ENCODE assay signal across 6 cellular contexts in genomic region chr17:29623283-29623647, GRCh38. TPM values are rescaled to one million over a fixed set of nuclear protein-coding genes. Genes with fewer than 3 reads are reported as not detected.
A peak's percentile ranks its signal among the peaks of the same experiment; 100 is the strongest.
DNase-seq lines count a peak whose midpoint lies in the region; ATAC-seq, FAIRE-seq and TF ChIP-seq lines count a peak whose summit lies in the region.

No MANE protein-coding gene starts in this region.

- H3K4me1 ChIP-seq in IMR-90 (ENCODE audit: control insufficient read depth, insufficient read depth, low read length) (peaks cover 15% of the 10 kb centered on the region), GM23248 (ENCODE audit: insufficient read depth) (peaks cover 8% of the 10 kb centered on the region)

- H3K27me3 Mint-ChIP-seq in progenitor cell of endocrine pancreas: peaks cover 69% of the 10 kb centered on the region

- no peak overlapping the region for H4K5ac ChIP-seq in IMR-90 (ENCODE audit: low read depth, low read length)

- no peak for TF ChIP-seq POLR2A in IMR-90 (IDR thresholded peaks at IDR 0.05; ENCODE audit: low read depth, low read length)

- H3K9me3 ChIP-seq in IMR-90 (ENCODE audit: control insufficient read depth, insufficient read depth, low read length) (no peaks in the 10 kb centered on the region), GM23248 (ENCODE audit: low read depth) (no peaks in the 10 kb centered on the region)

- ATAC-seq in IMR-90 (ENCODE audit: low read depth) (no peak), HG03135 (IDR thresholded peaks at IDR 0.05; ENCODE audit: unreplicated experiment) (no peak)

- peaks cover 2% of the 10 kb centered on the region for H3K36me3 Mint-ChIP-seq in progenitor cell of endocrine pancreas (ENCODE audit: insufficient read depth)

- H3K4me2 ChIP-seq in IMR-90 (ENCODE audit: low read depth, low read length) (no peak overlapping the region; the same call in 1 of the 2 replicates), GM23248 (ENCODE audit: unreplicated experiment) (no peak overlapping the region)

- H3K27ac Mint-ChIP-seq in progenitor cell of endocrine pancreas: no peak overlapping the region

- no peak overlapping the region for H4K91ac ChIP-seq in IMR-90 (ENCODE audit: insufficient read depth, low read depth, low read length)

- H3K56ac ChIP-seq in IMR-90 (ENCODE audit: extremely low read depth, insufficient read depth, low read length): no peak overlapping the region

- no peak overlapping the region for H2BK20ac ChIP-seq in IMR-90 (ENCODE audit: low read depth, low read length)

- H4K20me1 ChIP-seq in IMR-90 (ENCODE audit: insufficient read depth, low read length) (peaks cover 4% of the 10 kb centered on the region; the same call in 1 of the 2 replicates), GM23248 (ENCODE audit: insufficient read depth) (no peaks in the 10 kb centered on the region)

- H3K79me2 ChIP-seq in GM23248 (ENCODE audit: insufficient read depth): no peaks in the 10 kb centered on the region

- H2AK9ac ChIP-seq in IMR-90 (replicated peaks; ENCODE audit: low read depth, low read length, poor library complexity): peak overlapping the region; percentile 75

- dilution Hi-C loops in IMR-90 (cut with HindIII; ENCODE audit: low sequenced_read_pairs, unreplicated experiment): no loop called here

- H3K9ac ChIP-seq in IMR-90 (ENCODE audit: low read depth, low read length) (no peak overlapping the region), GM23248 (no peak overlapping the region)

- H3K4ac ChIP-seq in IMR-90 (ENCODE audit: low read depth, low read length): no peak overlapping the region

- no peak overlapping the region for H2BK120ac ChIP-seq in IMR-90 (ENCODE audit: low read depth, low read length)

- peaks cover 24% of the 10 kb centered on the region for H3K9me1 ChIP-seq in IMR-90 (ENCODE audit: insufficient read depth, low read length)

- peaks cover 15% of the 10 kb centered on the region for H3F3A ChIP-seq in GM23248 (ENCODE audit: insufficient read depth)

- POLR2A ChIA-PET in IMR-90 (lab: Charles Lee; ENCODE audit: unreplicated experiment): no interaction called here

- H2BK15ac ChIP-seq in IMR-90 (ENCODE audit: low read depth, low read length): no peak overlapping the region

- intact Hi-C loops in IMR-90 (cut with micrococcal nuclease): no loop called here

- no peak overlapping the region for H2BK5ac ChIP-seq in IMR-90 (ENCODE audit: low read depth, low read length, poor library complexity, severe bottlenecking)

- H3K27ac ChIP-seq in IMR-90 (ENCODE audit: insufficient read depth, low read length): no peak overlapping the region
- H3K27ac ChIP-seq in GM23248: no peak overlapping the region

- H4K8ac ChIP-seq in IMR-90 (ENCODE audit: low read depth in 2 of 2, low read length in 2 of 2): no peak overlapping the region

- H2AK5ac ChIP-seq in IMR-90 (ENCODE audit: low read depth, low read length): no peak overlapping the region

- in situ Hi-C loops in IMR-90 (cut with MboI; ENCODE audit: low sequenced_read_pairs) (no loop called here), GM23248 (cut with MboI) (no loop called here)

- H3K79me1 ChIP-seq in IMR-90 (ENCODE audit: low read depth in 1 of 2, low read length in 2 of 2): peaks cover 0 to 22% of the 10 kb centered on the region in 2 experiments; a peak in 1 of 4 replicates

- H3K4me3 Mint-ChIP-seq in progenitor cell of endocrine pancreas (ENCODE audit: low read depth): peak overlapping the region; percentile 68

- TF ChIP-seq RAD21 in IMR-90 (IDR thresholded peaks at IDR 0.05; ENCODE audit: low read length): no peak

- H3K9me2 ChIP-seq in GM23248 (ENCODE audit: insufficient read depth): no peaks in the 10 kb centered on the region

- DNase-seq in IMR-90: no peak
- DNase-seq in bronchial epithelial cell (ENCODE audit: low read depth): no peak
- DNase-seq in progenitor cell of endocrine pancreas (ENCODE audit: low spot score, unreplicated experiment): no peak
- no peak for DNase-seq in AG08396 (ENCODE audit: low spot score)
- no peak for DNase-seq in GM23248

- no peak overlapping the region for H3K4me3 ChIP-seq in IMR-90 (ENCODE audit: insufficient read depth, low read depth, low read length)
- H3K4me3 ChIP-seq in bronchial epithelial cell (ENCODE audit: low read depth, low read length): no peak overlapping the region
- no peak overlapping the region for H3K4me3 ChIP-seq in GM23248

- FAIRE-seq in bronchial epithelial cell (lab: Jason Lieb, UNC): peak; percentile 18

- H2AFZ ChIP-seq in IMR-90 (replicated peaks; ENCODE audit: low read length, poor library complexity) (peak overlapping the region; percentile 96), GM23248 (no peak overlapping the region)

- H3K27me3 ChIP-seq in IMR-90 (ENCODE audit: control insufficient read depth, insufficient read depth, low read length) (no peaks in the 10 kb centered on the region), bronchial epithelial cell (ENCODE audit: control insufficient read depth, insufficient read depth, low read length) (no peaks in the 10 kb centered on the region), GM23248 (replicated peaks; ENCODE audit: insufficient read depth) (no peaks in the 10 kb centered on the region)

- no peak overlapping the region for H3K18ac ChIP-seq in IMR-90 (ENCODE audit: low read depth, low read length)

- no peak for TF ChIP-seq CTCF in IMR-90 (conservative IDR thresholded peaks at IDR 0.05; ENCODE audit: low read depth, low read length)
- TF ChIP-seq CTCF in bronchial epithelial cell (IDR thresholded peaks at IDR 0.05; ENCODE audit: insufficient read depth, low read length, severe bottlenecking): no peak
- no peak for TF ChIP-seq CTCF in progenitor cell of endocrine pancreas (IDR thresholded peaks at IDR 0.05; ENCODE audit: unreplicated experiment)

- H3K23ac ChIP-seq in IMR-90 (ENCODE audit: low read depth, low read length): no peak overlapping the region

- CTCF ChIA-PET in IMR-90 (lab: Yijun Ruan, JAX): interaction anchor here (1.1 kb wide), 1 partner anchor 156 kb away, joined by 3 read pairs; no protein-coding TSS in a partner anchor

- H3K14ac ChIP-seq in IMR-90 (replicated peaks; ENCODE audit: low read depth, low read length): no peak overlapping the region

- BruUV-seq in IMR-90 (replicated peaks; lab: Mats Ljungman, UMichigan): no TSS peak

- H3K4me1 Mint-ChIP-seq in progenitor cell of endocrine pancreas (ENCODE audit: low read depth): no peaks in the 10 kb centered on the region

- H3K36me3 ChIP-seq in IMR-90 (ENCODE audit: control insufficient read depth, insufficient read depth, low read length): peaks cover 2% of the 10 kb centered on the region; the same call in 1 of the 2 replicates
- no peaks in the 10 kb centered on the region for H3K36me3 ChIP-seq in bronchial epithelial cell (ENCODE audit: control insufficient read depth, insufficient read depth, low read length)
- no peaks in the 10 kb centered on the region for H3K36me3 ChIP-seq in GM23248 (ENCODE audit: low read depth)

- WGBS in IMR-90 (ENCODE audit: extremely low coverage in 2 of 2, insufficient read length in 1 of 2), 2 experiments: 20% methylated on average over 1 of the region's 4 CpGs; no CpG with 5 or more reads in 1 of the 2 experiments
- 50 to 61% methylated on average over 3 to 4 of the region's 4 CpGs for WGBS in GM23248 (ENCODE audit: low coverage in 1 of 2, low lambda C conversion rate in 2 of 2, missing lambda C conversion rate in 2 of 2), 2 experiments

- no peaks in the 10 kb centered on the region for H3K9me3 Mint-ChIP-seq in progenitor cell of endocrine pancreas (ENCODE audit: low read depth)

RNA-seq across cellular contexts. Expression of gene CORO6, which starts 0.6 kb away (rescaled TPM):
- total RNA-seq in IMR-90 (2012; rRNA removed) (2.8 and 3.4 TPM in 2 replicates), bronchial epithelial cell (0.79 and 1.0 TPM in 2 replicates), progenitor cell of endocrine pancreas (0.27 TPM in 1 of 2 replicates, not detected in the other)
- polyA plus RNA-seq in IMR-90 (2012; rRNA removed) (7.6 and 7.8 TPM in 2 replicates), GM23248 (2016; fragmentation: Nextera tagmentation; extraction: Ambion mirVana) (3.7 and 4.0 TPM in 2 replicates)
- polyA plus RNA-seq in IMR-90 (2012; cell fraction: cytosol; rRNA removed): 1.4 and 2.8 TPM in 2 replicates
- 139 and 203 TPM in 2 replicates for polyA plus RNA-seq in IMR-90 (2012; cell fraction: nucleus; rRNA removed; ENCODE audit: low replicate concordance)
- 4.2 and 6.5 TPM in 2 replicates for total RNA-seq in GM23248 (2014; rRNA removed; shearing (Covaris generic))

RNA-seq across cellular contexts. Expression of gene ANKRD13B, which starts 30.3 kb away (rescaled TPM):
- 0.90 and 1.1 TPM in 2 replicates for total RNA-seq in IMR-90 (2012; rRNA removed)
- 4.0 and 5.2 TPM in 2 replicates for polyA plus RNA-seq in IMR-90 (2012; rRNA removed)
- polyA plus RNA-seq in IMR-90 (2012; cell fraction: cytosol; rRNA removed): 1.9 and 4.4 TPM in 2 replicates
- polyA plus RNA-seq in IMR-90 (2012; cell fraction: nucleus; rRNA removed; ENCODE audit: low replicate concordance): 27.5 and 68.3 TPM in 2 replicates
- 2.0 and 2.4 TPM in 2 replicates for total RNA-seq in bronchial epithelial cell
- 22.8 and 27.5 TPM in 2 replicates for total RNA-seq in progenitor cell of endocrine pancreas
- 9.4 and 26.8 TPM in 2 replicates for total RNA-seq in GM23248 (2014; rRNA removed; shearing (Covaris generic))
- polyA plus RNA-seq in GM23248 (2016; fragmentation: Nextera tagmentation; extraction: Ambion mirVana): 1.3 and 1.7 TPM in 2 replicates

RNA-seq across cellular contexts. Expression of gene GIT1, which starts 33.8 kb away (rescaled TPM):
- total RNA-seq in IMR-90 (2012; rRNA removed) (13.3 and 14.2 TPM in 2 replicates), bronchial epithelial cell (16.3 and 17.4 TPM in 2 replicates), progenitor cell of endocrine pancreas (51.6 and 54.9 TPM in 2 replicates)
- polyA plus RNA-seq in IMR-90 (2012; rRNA removed) (34.2 and 37.1 TPM in 2 replicates), GM23248 (2016; fragmentation: Nextera tagmentation; extraction: Ambion mirVana) (4.4 and 6.0 TPM in 2 replicates)
- 25.3 and 30.3 TPM in 2 replicates for polyA plus RNA-seq in IMR-90 (2012; cell fraction: cytosol; rRNA removed)
- 57.7 and 127 TPM in 2 replicates for polyA plus RNA-seq in IMR-90 (2012; cell fraction: nucleus; rRNA removed; ENCODE audit: low replicate concordance)
- total RNA-seq in GM23248 (2014; rRNA removed; shearing (Covaris generic)): 17.1 and 19.5 TPM in 2 replicates

RNA-seq across cellular contexts. Expression of gene TP53I13, which starts 54.8 kb away (rescaled TPM):
- total RNA-seq in IMR-90 (2012; rRNA removed): 18.3 and 22.0 TPM in 2 replicates
- 48.3 and 53.1 TPM in 2 replicates for polyA plus RNA-seq in IMR-90 (2012; rRNA removed)
- polyA plus RNA-seq in IMR-90 (2012; cell fraction: cytosol; rRNA removed): 41.4 and 69.6 TPM in 2 replicates
- polyA plus RNA-seq in IMR-90 (2012; cell fraction: nucleus; rRNA removed; ENCODE audit: low replicate concordance): 126 and 323 TPM in 2 replicates
- total RNA-seq in bronchial epithelial cell: 25.3 and 30.1 TPM in 2 replicates
- 39.7 and 40.2 TPM in 2 replicates for total RNA-seq in progenitor cell of endocrine pancreas
- total RNA-seq in GM23248 (2014; rRNA removed; shearing (Covaris generic)): 63.7 and 67.2 TPM in 2 replicates
- polyA plus RNA-seq in GM23248 (2016; fragmentation: Nextera tagmentation; extraction: Ambion mirVana): 37.3 and 40.6 TPM in 2 replicates

RNA-seq across cellular contexts. Expression of gene ABHD15, which starts 56.4 kb away (rescaled TPM):
- 3.1 and 3.2 TPM in 2 replicates for total RNA-seq in IMR-90 (2012; rRNA removed)
- 4.5 and 4.6 TPM in 2 replicates for polyA plus RNA-seq in IMR-90 (2012; rRNA removed)
- 3.3 and 4.4 TPM in 2 replicates for polyA plus RNA-seq in IMR-90 (2012; cell fraction: cytosol; rRNA removed)
- 3.2 and 4.0 TPM in 2 replicates for polyA plus RNA-seq in IMR-90 (2012; cell fraction: nucleus; rRNA removed; ENCODE audit: low replicate concordance)
- total RNA-seq in bronchial epithelial cell: 5.2 and 6.3 TPM in 2 replicates
- total RNA-seq in progenitor cell of endocrine pancreas: 5.3 and 5.4 TPM in 2 replicates
- total RNA-seq in GM23248 (2014; rRNA removed; shearing (Covaris generic)): 8.9 and 10.1 TPM in 2 replicates
- 2.4 and 2.9 TPM in 2 replicates for polyA plus RNA-seq in GM23248 (2016; fragmentation: Nextera tagmentation; extraction: Ambion mirVana)
